ENCODE assay signal across 16 cellular contexts in genomic region chr1:30473920-30474817, GRCh38.
"Had no signal": no experiment of that assay in that cellular context is flagged by ENCODE, and none has a peak within 500 bp of the region (broad histone marks: within the 10 kb centered on the region; RNA-seq: fewer than 3 reads in every experiment).

No MANE protein-coding gene starts in this region.

- H3K4me3 ChIP-seq: ascending aorta, breast epithelium, gastroesophageal sphincter, right atrium auricular region, smooth muscle cell had no signal

- H3K9me3 ChIP-seq: ascending aorta, breast epithelium, gastroesophageal sphincter, right atrium auricular region had no signal

- H3K4me2 ChIP-seq: smooth muscle cell had no signal

- FAIRE-seq: TTC549 had no signal

- H3K36me3 ChIP-seq: ascending aorta, breast epithelium, gastroesophageal sphincter, right atrium auricular region had no signal

- DNase-seq: activated CD4-positive, alpha-beta T cell treated with anti-CD3 and anti-CD28 coated beads, Interleukin-2, amount 50 U/mL, for 1 hour; activated naive CD4-positive, alpha-beta T cell treated with Interleukin-2 at 50 U/mL for 16 hours; endodermal cell; hippocampal formation; mesenchymal stem cell; natural killer cell; occipital lobe; stimulated activated CD4-positive, alpha-beta T cell treated with anti-CD3 and anti-CD28 coated beads, Interleukin-4, amount 100 ng/mL, for 4 hours; stimulated activated CD8-positive, alpha-beta memory T cell treated with anti-CD3 and anti-CD28 coated beads, Interleukin-4, amount 100 ng/mL, for 48 hours; stimulated activated naive CD4-positive, alpha-beta T cell treated with Interleukin-2 at 50 U/mL for 16 hours had no signal

- H3K27me3 ChIP-seq: ascending aorta, breast epithelium, right atrium auricular region had no signal

- H3K4me1 ChIP-seq: ascending aorta, breast epithelium, gastroesophageal sphincter, right atrium auricular region had no signal

- H3K27ac ChIP-seq: ascending aorta, breast epithelium, gastroesophageal sphincter, right atrium auricular region had no signal
